In the genomic region with DNA sequence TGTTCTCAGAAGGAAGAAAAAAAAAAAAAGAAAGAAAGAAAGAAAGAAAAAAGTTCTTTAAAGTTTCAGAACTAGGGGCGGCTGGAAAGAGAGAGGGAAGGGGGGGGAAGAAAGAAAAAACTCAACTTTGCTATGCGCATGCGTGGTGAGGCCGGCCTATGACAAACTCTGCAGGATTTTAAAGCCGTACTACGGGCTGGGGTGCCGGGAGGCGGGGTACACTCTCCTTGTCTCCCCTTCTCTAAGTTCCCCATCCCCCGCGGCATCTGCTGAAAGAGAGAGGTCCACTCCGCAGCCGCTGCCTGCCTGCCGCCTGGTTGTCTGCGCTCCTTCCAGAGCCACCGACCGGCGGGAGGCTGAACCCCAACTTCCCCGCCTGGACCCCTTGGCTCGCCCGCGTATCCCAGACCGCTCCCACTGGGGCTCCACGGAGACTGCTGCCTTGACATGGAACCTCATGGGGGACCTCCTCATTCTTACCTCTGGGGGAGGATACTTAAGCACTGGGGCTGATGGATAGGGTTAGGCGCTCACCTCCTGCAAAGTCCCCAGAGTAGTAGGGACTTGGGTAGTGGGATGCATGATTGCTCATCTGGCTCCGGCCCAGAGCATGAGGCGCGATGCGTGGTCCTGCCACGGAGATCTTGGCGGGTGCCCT, we compare ENCODE assay signal across 8 cellular contexts.
A peak's percentile ranks its signal among the peaks of the same experiment; 100 is the strongest.
DNase-seq lines count a peak whose midpoint lies in the region; ATAC-seq and TF ChIP-seq lines count a peak whose summit lies in the region.

No MANE protein-coding gene starts in this region.

- DNase-seq in T-helper 1 cell (no peak), coronary artery (ENCODE audit: low spot score) (no peak), left kidney (ENCODE audit: low read depth, low spot score) (peak; percentile 88), NCI-H524 treated with DMSO at 0.1 percent for 48 hours (lab: John Stamatoyannopoulos, UW) (no peak)

- no peaks in the 10 kb centered on the region for H3F3A ChIP-seq in OCI-LY1 (ENCODE audit: insufficient read depth, low read length)

- no peak for ATAC-seq in GM21381 (IDR thresholded peaks at IDR 0.05; ENCODE audit: unreplicated experiment)

- H3K27ac Mint-ChIP-seq in T-helper 1 cell treated with Interleukin-12 subunit alpha and Interleukin-12 subunit beta and Interleukin-4 antibody, amounts not matched to agents 30 μg/mL and 1 μg/mL, for 36 hours, result no peak overlapping the region

- TF ChIP-seq CTCF in OCI-LY1 (IDR thresholded peaks at IDR 0.05; ENCODE audit: low read length) (no peak), coronary artery (IDR thresholded peaks at IDR 0.05) (no peak)

- H3K9me3 Mint-ChIP-seq in T-helper 1 cell treated with Interleukin-12 subunit alpha and Interleukin-12 subunit beta and Interleukin-4 antibody, amounts not matched to agents 30 μg/mL and 1 μg/mL, for 36 hours, result no peaks in the 10 kb centered on the region

- H3K9me2 ChIP-seq in OCI-LY1 (ENCODE audit: low read depth, low read length), result no peaks in the 10 kb centered on the region

- H3K9ac ChIP-seq in OCI-LY1 (ENCODE audit: low read length) (peak overlapping the region; percentile 54; the same call in 1 of the 2 replicates), subcutaneous abdominal adipose tissue (ENCODE audit: low read length in 5 of 5) (peak overlapping the region in 2 of 5 donors; percentile 45 to 47)

- H3K4me2 ChIP-seq in OCI-LY1 (ENCODE audit: low read length), result peak overlapping the region; percentile 79

- peaks cover 15% of the 10 kb centered on the region for H3K4me1 Mint-ChIP-seq in T-helper 1 cell treated with Interleukin-12 subunit alpha and Interleukin-12 subunit beta and Interleukin-4 antibody, amounts not matched to agents 30 μg/mL and 1 μg/mL, for 36 hours (ENCODE audit: low read depth)

- H2AFZ ChIP-seq in OCI-LY1 (ENCODE audit: low read length), result no peak overlapping the region

- H3K27me3 Mint-ChIP-seq in T-helper 1 cell treated with Interleukin-12 subunit alpha and Interleukin-12 subunit beta and Interleukin-4 antibody, amounts not matched to agents 30 μg/mL and 1 μg/mL, for 36 hours (ENCODE audit: low read depth), result peaks cover 77% of the 10 kb centered on the region

- H3K79me2 ChIP-seq in OCI-LY1 (ENCODE audit: insufficient read depth, low read length), result no peaks in the 10 kb centered on the region

- no peaks in the 10 kb centered on the region for H3K36me3 ChIP-seq in OCI-LY1 (ENCODE audit: insufficient read depth, low read length)
- H3K36me3 ChIP-seq in subcutaneous abdominal adipose tissue (ENCODE audit: control insufficient read depth in 5 of 5, insufficient read depth in 5 of 5, low read length in 5 of 5), result no peaks in the 10 kb centered on the region

- H3K4me1 ChIP-seq in OCI-LY1 (ENCODE audit: insufficient read depth, low read length, severe bottlenecking), result peaks cover 14% of the 10 kb centered on the region
- H3K4me1 ChIP-seq in subcutaneous abdominal adipose tissue (ENCODE audit: control insufficient read depth in 5 of 5, insufficient read depth in 5 of 5, low read length in 5 of 5), result peaks cover 3 to 45% (median 36%) of the 10 kb centered on the region in 5 donors

- H3K4me3 Mint-ChIP-seq in T-helper 1 cell treated with Interleukin-12 subunit alpha and Interleukin-12 subunit beta and Interleukin-4 antibody, amounts not matched to agents 30 μg/mL and 1 μg/mL, for 36 hours, result peak overlapping the region; percentile 42

- no peaks in the 10 kb centered on the region for H3K9me3 ChIP-seq in OCI-LY1 (ENCODE audit: low read length)
- H3K9me3 ChIP-seq in subcutaneous abdominal adipose tissue (ENCODE audit: control insufficient read depth in 5 of 5, low read length in 5 of 5), result no peaks in the 10 kb centered on the region

- H3K4me3 ChIP-seq in OCI-LY1 (ENCODE audit: low read depth, low read length, poor library complexity, severe bottlenecking), result peak overlapping the region; percentile 68
- H3K4me3 ChIP-seq in coronary artery, result peak overlapping the region; percentile 89
- peak overlapping the region; percentile 51 to 82 (median 71) for H3K4me3 ChIP-seq in subcutaneous abdominal adipose tissue (ENCODE audit: low read depth in 1 of 5, low read length in 5 of 5)

- H3K27ac ChIP-seq in OCI-LY1 (ENCODE audit: low read depth, low read length, poor library complexity, severe bottlenecking) (no peak overlapping the region), coronary artery (no peak overlapping the region), subcutaneous abdominal adipose tissue (ENCODE audit: low read depth, low read length) (no peak overlapping the region)

- H3K27me3 ChIP-seq in OCI-LY1 (ENCODE audit: insufficient read depth, low read length) (no peaks in the 10 kb centered on the region), subcutaneous abdominal adipose tissue (ENCODE audit: control insufficient read depth in 5 of 5, insufficient read depth in 4 of 5, low read length in 5 of 5) (peaks cover 19 to 50% (median 28%) of the 10 kb centered on the region in 5 donors)

- H3K36me3 Mint-ChIP-seq in T-helper 1 cell treated with Interleukin-12 subunit alpha and Interleukin-12 subunit beta and Interleukin-4 antibody, amounts not matched to agents 30 μg/mL and 1 μg/mL, for 36 hours (ENCODE audit: low read depth), result peaks cover 4% of the 10 kb centered on the region

- H4K20me1 ChIP-seq in OCI-LY1 (ENCODE audit: insufficient read depth, low read length), result no peaks in the 10 kb centered on the region
